Comparison of ENCODE assay signal across 9 cellular contexts in the genomic region with DNA sequence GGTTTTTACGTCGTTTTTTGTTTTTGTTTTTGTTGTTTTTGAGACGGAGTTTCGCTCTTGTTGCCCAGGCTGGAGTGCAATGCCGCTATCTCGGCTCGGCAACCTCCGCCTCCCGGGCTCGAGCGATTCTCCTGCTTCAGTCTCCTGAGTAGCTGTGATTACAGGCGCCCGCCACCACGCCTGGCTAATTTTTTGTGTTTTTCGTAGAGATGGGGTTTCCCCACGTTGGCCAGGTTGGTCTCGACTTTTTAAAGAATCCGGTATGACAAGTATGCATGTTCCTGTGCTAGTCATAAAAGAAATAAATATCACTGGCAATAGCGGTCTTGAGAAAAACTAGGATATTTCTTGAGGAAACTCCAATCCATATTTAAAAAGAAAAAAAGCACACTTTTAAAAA.
"Had no signal": no experiment of that assay in that cellular context is flagged by ENCODE, and none has a peak within 500 bp of the region (broad histone marks: within the 10 kb centered on the region; RNA-seq: fewer than 3 reads in every experiment).

No MANE protein-coding gene starts in this region.

- H3K27ac ChIP-seq: cardiac muscle cell, tibial artery had no signal

- ATAC-seq: activated CD4-positive, alpha-beta T cell treated with anti-CD3 and anti-CD28 coated beads for 36 hours; effector memory CD8-positive, alpha-beta T cell; left cardiac atrium; sciatic nerve had no signal

- DNase-seq: activated naive CD8-positive, alpha-beta T cell treated with anti-CD3 and anti-CD28 coated beads, Interleukin-2, amount 10 ng/mL, durations not matched to agents 7 days and 5 days; esophagus squamous epithelium had no signal

- H3K4me3 ChIP-seq: cardiac muscle cell, esophagus squamous epithelium, smooth muscle cell, tibial artery had no signal

- H3K36me3 ChIP-seq: cardiac muscle cell, esophagus squamous epithelium, tibial artery had no signal

- H3K27me3 ChIP-seq: cardiac muscle cell, esophagus squamous epithelium, tibial artery had no signal

- H3K9me3 ChIP-seq: esophagus squamous epithelium, tibial artery had no signal
